1 cellular context compared by ENCODE assay signal in the genomic region with DNA sequence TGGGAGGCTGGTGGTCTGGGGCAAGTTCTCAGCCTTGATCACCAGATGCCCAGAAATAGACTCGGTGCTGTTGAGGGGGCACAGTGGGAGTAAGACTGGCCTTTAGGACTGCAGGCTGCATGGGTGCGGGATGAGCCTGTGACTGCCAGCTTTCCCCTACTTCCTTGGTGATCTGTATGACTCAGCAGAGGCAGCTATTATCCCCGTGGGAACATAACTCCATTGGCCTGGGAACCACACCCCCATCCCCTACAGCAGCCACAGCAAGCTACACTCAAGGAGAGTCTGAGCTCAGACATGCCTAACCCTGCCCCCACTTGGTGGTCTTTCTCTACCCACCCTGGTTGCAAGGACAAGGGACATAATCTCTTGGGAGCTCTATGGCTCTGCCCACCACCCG.
TF ChIP-seq lines count a peak whose summit lies in the region.

No MANE protein-coding gene starts in this region.

TF ChIP-seq in H1, 55 proteins besides CTCF, POLR2A, EP300 and RAD21:
- TF ChIP-seq PHF8 (conservative IDR thresholded peaks at IDR 0.05; ENCODE audit: low read depth, low read length) (no peak), SAP30 (IDR thresholded peaks at IDR 0.05; ENCODE audit: insufficient read depth, insufficient replicate concordance, low read length) (no peak)
